In genomic region chr4:67892905-67893304, GRCh38 we compare ENCODE assay signal across 2 cellular contexts.
TF ChIP-seq lines count a peak whose summit lies in the region.

No MANE protein-coding gene starts in this region.

TF ChIP-seq in Ishikawa, 13 proteins besides CTCF, POLR2A, EP300 and RAD21 (continued from another document):
- TF ChIP-seq FOXM1 (IDR thresholded peaks at IDR 0.05; ENCODE audit: borderline replicate concordance, low read depth) (no peak), CEBPB (IDR thresholded peaks at IDR 0.05) (no peak)
- TF ChIP-seq, protein P1, sequence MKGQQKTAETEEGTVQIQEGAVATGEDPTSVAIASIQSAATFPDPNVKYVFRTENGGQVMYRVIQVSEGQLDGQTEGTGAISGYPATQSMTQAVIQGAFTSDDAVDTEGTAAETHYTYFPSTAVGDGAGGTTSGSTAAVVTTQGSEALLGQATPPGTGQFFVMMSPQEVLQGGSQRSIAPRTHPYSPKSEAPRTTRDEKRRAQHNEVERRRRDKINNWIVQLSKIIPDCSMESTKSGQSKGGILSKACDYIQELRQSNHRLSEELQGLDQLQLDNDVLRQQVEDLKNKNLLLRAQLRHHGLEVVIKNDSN (IDR thresholded peaks at IDR 0.05), result no peak
TF ChIP-seq in Ishikawa: peak in this region for 0.

TF ChIP-seq in H1, 55 proteins besides CTCF, POLR2A, EP300 and RAD21 (continued from another document):
- no peak for TF ChIP-seq GABPA (IDR thresholded peaks at IDR 0.05; ENCODE audit: borderline replicate concordance, insufficient read depth, low read length)
- no peak for TF ChIP-seq POLR2AphosphoS5 (IDR thresholded peaks at IDR 0.05; ENCODE audit: low read depth, low read length)
- TF ChIP-seq YY1 (IDR thresholded peaks at IDR 0.05; ENCODE audit: low read depth, low read length), result no peak
- TF ChIP-seq TEAD4 (IDR thresholded peaks at IDR 0.05; ENCODE audit: low read depth, low read length), result peak; percentile 58; the same call in 1 of the 2 replicates
- TF ChIP-seq SIN3A (conservative IDR thresholded peaks at IDR 0.05 in 1 of 2, IDR thresholded peaks at IDR 0.05 in 1 of 2; ENCODE audit: low read depth in 1 of 2, low read length in 2 of 2), result peak in 1 of 2 experiments; percentile 67; a peak in 1 of 4 replicates
- TF ChIP-seq SRF (IDR thresholded peaks at IDR 0.05; ENCODE audit: low read depth, low read length), result no peak
- no peak for TF ChIP-seq TAF7 (optimal IDR thresholded peaks at IDR 0.05; ENCODE audit: borderline replicate concordance, low read depth, low read length)
- no peak for TF ChIP-seq CREB1 (IDR thresholded peaks at IDR 0.05)
